ENCODE assay signal across 37 cellular contexts in the genomic region with DNA sequence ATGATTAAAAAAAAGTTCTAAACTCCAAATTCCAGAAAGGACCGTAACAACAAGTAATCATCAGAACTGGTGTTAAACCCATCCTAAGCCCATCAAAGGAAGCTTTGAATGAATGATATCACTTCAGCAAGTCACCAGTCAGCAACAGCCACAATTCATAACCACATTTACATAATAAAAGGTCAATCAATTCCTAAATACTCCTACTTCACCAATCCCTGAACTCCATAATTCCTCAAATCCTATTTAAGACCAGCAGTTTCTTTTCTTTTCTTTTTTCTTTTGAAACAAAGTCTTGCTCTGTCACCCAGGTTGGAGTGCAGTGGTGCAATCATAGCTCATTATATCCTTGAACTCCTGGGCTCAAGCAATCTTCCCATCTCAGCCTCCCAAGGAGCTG.
"Had no signal": no experiment of that assay in that cellular context is flagged by ENCODE, and none has a peak within 500 bp of the region (broad histone marks: within the 10 kb centered on the region; RNA-seq: fewer than 3 reads in every experiment).

No MANE protein-coding gene starts in this region.

- H3K9me3 ChIP-seq: ascending aorta, colonic mucosa had no signal

- H3K4me1 ChIP-seq: ascending aorta, colonic mucosa had no signal

- H3K4me3 ChIP-seq: ascending aorta, cardiac muscle cell, colonic mucosa had no signal

- H3K4me1 Mint-ChIP-seq: activated B cell treated with CpG ODN at 0.5 μM for 24 hours; activated CD4-positive, alpha-beta memory T cell treated with anti-CD3 and anti-CD28 coated beads, Interleukin-2, amount 10 ng/mL, durations not matched to agents 7 days and 5 days; activated CD4-positive, alpha-beta T cell treated with anti-CD3 and anti-CD28 coated beads, Interleukin-2, amount 10 ng/mL, durations not matched to agents 7 days and 5 days; activated CD8-positive, alpha-beta memory T cell treated with anti-CD3 and anti-CD28 coated beads, Interleukin-2, amount 10 ng/mL, durations not matched to agents 7 days and 5 days; activated naive CD4-positive, alpha-beta T cell treated with anti-CD3 and anti-CD28 coated beads, Interleukin-2, amount 10 ng/mL, durations not matched to agents 7 days and 5 days; activated naive CD4-positive, alpha-beta T cell treated with anti-CD3 and anti-CD28 coated beads, Interleukin-2, amount 50 U/mL, for 24 hours; activated naive CD8-positive, alpha-beta T cell treated with anti-CD3 and anti-CD28 coated beads, Interleukin-2, amount 50 U/mL, for 24 hours had no signal

- H3K27me3 ChIP-seq: ascending aorta, cardiac muscle cell, colonic mucosa had no signal

- H3K27ac ChIP-seq: ascending aorta, cardiac muscle cell, colonic mucosa, WERI-Rb-1 had no signal

- H3K27me3 Mint-ChIP-seq: activated B cell treated with CpG ODN at 0.5 μM for 24 hours; activated CD4-positive, alpha-beta memory T cell treated with anti-CD3 and anti-CD28 coated beads, Interleukin-2, amount 10 ng/mL, durations not matched to agents 7 days and 5 days; activated CD4-positive, alpha-beta T cell treated with anti-CD3 and anti-CD28 coated beads for 36 hours; activated CD4-positive, alpha-beta T cell treated with anti-CD3 and anti-CD28 coated beads, Interleukin-2, amount 10 ng/mL, durations not matched to agents 7 days and 5 days; activated CD8-positive, alpha-beta memory T cell treated with anti-CD3 and anti-CD28 coated beads, Interleukin-2, amount 10 ng/mL, durations not matched to agents 7 days and 5 days; activated naive CD4-positive, alpha-beta T cell treated with anti-CD3 and anti-CD28 coated beads, Interleukin-2, amount 10 ng/mL, durations not matched to agents 7 days and 5 days; activated naive CD4-positive, alpha-beta T cell treated with anti-CD3 and anti-CD28 coated beads, Interleukin-2, amount 50 U/mL, for 24 hours; activated naive CD8-positive, alpha-beta T cell; activated naive CD8-positive, alpha-beta T cell treated with anti-CD3 and anti-CD28 coated beads, Interleukin-2, amount 10 ng/mL, durations not matched to agents 7 days and 5 days; activated naive CD8-positive, alpha-beta T cell treated with anti-CD3 and anti-CD28 coated beads, Interleukin-2, amount 50 U/mL, for 24 hours; activated T-cell treated with anti-CD3 and anti-CD28 coated beads, Interleukin-2, amount 50 U/mL, for 24 hours; brain; central memory CD8-positive, alpha-beta T cell had no signal

- H3K9me3 Mint-ChIP-seq: activated naive CD4-positive, alpha-beta T cell treated with anti-CD3 and anti-CD28 coated beads, Interleukin-2, amount 50 U/mL, for 24 hours; activated T-helper 2 cell treated with anti-CD3 and anti-CD28 coated beads, Interferon-gamma antibody, Interleukin-2, Interleukin-4, amounts not matched to agents 10 μg/mL and 5 μg/mL and 100 μg/mL, durations not matched to agents 14 hours and 24 hours and 36 hours; T-helper 2 cell treated with Interferon-gamma antibody and Interleukin-4, amounts not matched to agents 5 μg/mL and 100 μg/mL, for 36 hours had no signal

- H3K36me3 ChIP-seq: ascending aorta, cardiac muscle cell, colonic mucosa, WERI-Rb-1 had no signal

- H3K27ac Mint-ChIP-seq: activated B cell treated with CpG ODN at 0.5 μM for 24 hours; activated CD4-positive, alpha-beta memory T cell treated with anti-CD3 and anti-CD28 coated beads, Interleukin-2, amount 10 ng/mL, durations not matched to agents 7 days and 5 days; activated CD4-positive, alpha-beta T cell treated with anti-CD3 and anti-CD28 coated beads for 36 hours; activated CD4-positive, alpha-beta T cell treated with anti-CD3 and anti-CD28 coated beads, Interleukin-2, amount 10 ng/mL, durations not matched to agents 7 days and 5 days; activated CD8-positive, alpha-beta memory T cell treated with anti-CD3 and anti-CD28 coated beads, Interleukin-2, amount 10 ng/mL, durations not matched to agents 7 days and 5 days; activated CD8-positive, alpha-beta T cell treated with anti-CD3 and anti-CD28 coated beads, Interleukin-2, amount 10 ng/mL, durations not matched to agents 7 days and 5 days; activated naive CD4-positive, alpha-beta T cell treated with anti-CD3 and anti-CD28 coated beads, Interleukin-2, amount 10 ng/mL, durations not matched to agents 7 days and 5 days; activated naive CD4-positive, alpha-beta T cell treated with anti-CD3 and anti-CD28 coated beads, Interleukin-2, amount 50 U/mL, for 24 hours; activated naive CD8-positive, alpha-beta T cell; activated naive CD8-positive, alpha-beta T cell treated with anti-CD3 and anti-CD28 coated beads, Interleukin-2, amount 10 ng/mL, durations not matched to agents 7 days and 5 days; activated naive CD8-positive, alpha-beta T cell treated with anti-CD3 and anti-CD28 coated beads, Interleukin-2, amount 50 U/mL, for 24 hours; activated T-cell treated with anti-CD3 and anti-CD28 coated beads, Interleukin-2, amount 50 U/mL, for 24 hours; activated T-helper 2 cell treated with anti-CD3 and anti-CD28 coated beads, Interferon-gamma antibody, Interleukin-2, Interleukin-4, amounts not matched to agents 10 μg/mL and 5 μg/mL and 100 μg/mL, durations not matched to agents 14 hours and 24 hours and 36 hours; T-helper 2 cell treated with Interferon-gamma antibody and Interleukin-4, amounts not matched to agents 5 μg/mL and 100 μg/mL, for 36 hours had no signal

- DNase-seq: activated B cell treated with CpG ODN at 0.5 μM for 24 hours; activated CD4-positive, alpha-beta memory T cell treated with anti-CD3 and anti-CD28 coated beads, Interleukin-2, amount 10 ng/mL, durations not matched to agents 7 days and 5 days; activated CD4-positive, alpha-beta T cell treated with anti-CD3 and anti-CD28 coated beads for 1 hour; activated CD4-positive, alpha-beta T cell treated with anti-CD3 and anti-CD28 coated beads for 36 hours; activated CD4-positive, alpha-beta T cell treated with anti-CD3 and anti-CD28 coated beads for 48 hours; activated CD4-positive, alpha-beta T cell treated with anti-CD3 and anti-CD28 coated beads, Interleukin-2, amount 10 ng/mL, durations not matched to agents 7 days and 5 days; activated CD4-positive, alpha-beta T cell treated with anti-CD3 and anti-CD28 coated beads, Interleukin-2, amount 50 U/mL, for 48 hours; activated CD8-positive, alpha-beta memory T cell treated with anti-CD3 and anti-CD28 coated beads for 24 hours; activated CD8-positive, alpha-beta memory T cell treated with anti-CD3 and anti-CD28 coated beads, Interleukin-2, amount 10 ng/mL, durations not matched to agents 7 days and 5 days; activated CD8-positive, alpha-beta memory T cell treated with anti-CD3 and anti-CD28 coated beads, Interleukin-2, amount 50 U/mL, for 48 hours; activated CD8-positive, alpha-beta T cell treated with anti-CD3 and anti-CD28 coated beads, Interleukin-2, amount 10 ng/mL, durations not matched to agents 7 days and 5 days; activated effector memory CD4-positive, alpha-beta T cell treated with Interleukin-2 at 50 U/mL for 16 hours; activated gamma-delta T cell; activated naive CD4-positive, alpha-beta T cell treated with anti-CD3 and anti-CD28 coated beads, Interleukin-2, amount 10 ng/mL, durations not matched to agents 7 days and 5 days; activated naive CD4-positive, alpha-beta T cell treated with Interleukin-2 at 50 U/mL for 16 hours; activated naive CD8-positive, alpha-beta T cell treated with anti-CD3 and anti-CD28 coated beads, Interleukin-2, amount 10 ng/mL, durations not matched to agents 7 days and 5 days; activated naive CD8-positive, alpha-beta T cell treated with anti-CD3 and anti-CD28 coated beads, Interleukin-2, amount 50 U/mL, for 24 hours; activated T-cell treated with anti-CD3 and anti-CD28 coated beads, Interleukin-2, amount 50 U/mL, for 24 hours; activated T-cell treated with anti-CD3 and anti-CD28 coated beads, Interleukin-2, amount 50 U/mL, for 48 hours; amygdala; anterior cingulate cortex; caudate nucleus; cerebellar nuclear complex; colonic mucosa; T-helper 2 cell; T-helper 9 cell; WERI-Rb-1 had no signal

- ATAC-seq: activated CD4-positive, alpha-beta T cell treated with anti-CD3 and anti-CD28 coated beads for 36 hours; activated CD8-positive, alpha-beta memory T cell treated with anti-CD3 and anti-CD28 coated beads, Interleukin-2, amount 10 ng/mL, durations not matched to agents 7 days and 5 days; activated CD8-positive, alpha-beta T cell treated with anti-CD3 and anti-CD28 coated beads, Interleukin-2, amount 10 ng/mL, durations not matched to agents 7 days and 5 days; activated naive CD8-positive, alpha-beta T cell treated with anti-CD3 and anti-CD28 coated beads, Interleukin-2, amount 50 U/mL, for 24 hours had no signal

- H3K4me3 Mint-ChIP-seq: activated B cell treated with CpG ODN at 0.5 μM for 24 hours; activated CD4-positive, alpha-beta memory T cell treated with anti-CD3 and anti-CD28 coated beads, Interleukin-2, amount 10 ng/mL, durations not matched to agents 7 days and 5 days; activated CD4-positive, alpha-beta T cell treated with anti-CD3 and anti-CD28 coated beads for 36 hours; activated CD4-positive, alpha-beta T cell treated with anti-CD3 and anti-CD28 coated beads, Interleukin-2, amount 10 ng/mL, durations not matched to agents 7 days and 5 days; activated CD8-positive, alpha-beta memory T cell treated with anti-CD3 and anti-CD28 coated beads, Interleukin-2, amount 10 ng/mL, durations not matched to agents 7 days and 5 days; activated CD8-positive, alpha-beta T cell treated with anti-CD3 and anti-CD28 coated beads, Interleukin-2, amount 10 ng/mL, durations not matched to agents 7 days and 5 days; activated naive CD4-positive, alpha-beta T cell treated with anti-CD3 and anti-CD28 coated beads, Interleukin-2, amount 10 ng/mL, durations not matched to agents 7 days and 5 days; activated naive CD4-positive, alpha-beta T cell treated with anti-CD3 and anti-CD28 coated beads, Interleukin-2, amount 50 U/mL, for 24 hours; activated naive CD8-positive, alpha-beta T cell; activated naive CD8-positive, alpha-beta T cell treated with anti-CD3 and anti-CD28 coated beads, Interleukin-2, amount 10 ng/mL, durations not matched to agents 7 days and 5 days; activated naive CD8-positive, alpha-beta T cell treated with anti-CD3 and anti-CD28 coated beads, Interleukin-2, amount 50 U/mL, for 24 hours; activated T-cell treated with anti-CD3 and anti-CD28 coated beads, Interleukin-2, amount 50 U/mL, for 24 hours; brain; central memory CD8-positive, alpha-beta T cell; T-helper 2 cell treated with Interferon-gamma antibody and Interleukin-4, amounts not matched to agents 5 μg/mL and 100 μg/mL, for 36 hours had no signal

- FAIRE-seq: bronchial epithelial cell, TTC549 had no signal

- H3K36me3 Mint-ChIP-seq: activated naive CD4-positive, alpha-beta T cell treated with anti-CD3 and anti-CD28 coated beads, Interleukin-2, amount 10 ng/mL, durations not matched to agents 7 days and 5 days had no signal
